ENCODE assay signal across 8 cellular contexts in genomic region chr17:64641499-64641898, GRCh38. TPM values are rescaled to one million over a fixed set of nuclear protein-coding genes. Genes with fewer than 3 reads are reported as not detected.
A peak's percentile ranks its signal among the peaks of the same experiment; 100 is the strongest.
DNase-seq lines count a peak whose midpoint lies in the region; ATAC-seq and TF ChIP-seq lines count a peak whose summit lies in the region.

No MANE protein-coding gene starts in this region.

- no peak overlapping the region for H3K56ac ChIP-seq in mesendoderm (ENCODE audit: low read length)

- no peaks in the 10 kb centered on the region for H3K27me3 ChIP-seq in mesendoderm (ENCODE audit: insufficient read depth, low read length, poor library complexity)

- H4K5ac ChIP-seq in mesendoderm (ENCODE audit: low read length), result no peak overlapping the region

- no peaks in the 10 kb centered on the region for H3K36me3 ChIP-seq in mesendoderm (ENCODE audit: control insufficient read depth, insufficient read depth, low read length)

- DNase-seq in LHCN-M2 (ENCODE audit: low read depth) (peak; percentile 93), cerebellar cortex (ENCODE audit: low spot score) (peak; percentile 30), mesendoderm (peak; percentile 37), KBM-7 (no peak), NCI-H1436 (lab: John Stamatoyannopoulos, UW) (no peak)

- H2AK5ac ChIP-seq in mesendoderm (ENCODE audit: low read length), result no peak overlapping the region

- H3K4me3 ChIP-seq in mesendoderm (ENCODE audit: low read length), result no peak overlapping the region

- H2BK120ac ChIP-seq in mesendoderm (ENCODE audit: low read depth, low read length), result no peak overlapping the region

- peak overlapping the region; percentile 26 for H3K27ac ChIP-seq in C4-2B
- H3K27ac ChIP-seq in mesendoderm (ENCODE audit: low read depth, low read length), result no peak overlapping the region

- H3K9ac ChIP-seq in mesendoderm (ENCODE audit: low read length), result no peak overlapping the region

- no peak overlapping the region for H3K23ac ChIP-seq in mesendoderm (ENCODE audit: low read length)

- no peak overlapping the region for H3K4ac ChIP-seq in mesendoderm (ENCODE audit: low read depth, low read length)

- no peak overlapping the region for H2BK15ac ChIP-seq in mesendoderm (replicated peaks; ENCODE audit: low read depth)

- no peak overlapping the region for H3K4me2 ChIP-seq in mesendoderm (ENCODE audit: low read length)

- H3K18ac ChIP-seq in mesendoderm (ENCODE audit: low read length), result no peak overlapping the region

- H3K4me1 ChIP-seq in mesendoderm (ENCODE audit: control insufficient read depth, low read depth, low read length), result no peaks in the 10 kb centered on the region

- in situ Hi-C loops in KBM-7 (cut with MboI; ENCODE audit: low pct_unique_long_range_greater_than_20kb, low sequenced_read_pairs), result no loop called here

- H3K79me1 ChIP-seq in mesendoderm (ENCODE audit: low read length), result peaks cover 3% of the 10 kb centered on the region

- H2BK5ac ChIP-seq in mesendoderm (ENCODE audit: low read length), result no peak overlapping the region

- no peak for TF ChIP-seq CTCF in C4-2B (conservative IDR thresholded peaks at IDR 0.05)

- H4K8ac ChIP-seq in mesendoderm (ENCODE audit: low read depth, low read length), result no peak overlapping the region

- WGBS in mesendoderm (ENCODE audit: extremely low coverage, insufficient coverage, low lambda C conversion rate), result no CpG with 5 or more reads among the region's 2 CpGs

- ATAC-seq in HG02763 (IDR thresholded peaks at IDR 0.05; ENCODE audit: unreplicated experiment) (no peak), GM19463 (IDR thresholded peaks at IDR 0.05; ENCODE audit: unreplicated experiment) (no peak)

- no peaks in the 10 kb centered on the region for H3K79me2 ChIP-seq in mesendoderm (ENCODE audit: control insufficient read depth, insufficient read depth, low read length)

RNA-seq across cellular contexts. Expression of gene SMURF2, which starts 20.6 kb away (rescaled TPM):
- 70.0 and 79.4 TPM in 2 replicates for total RNA-seq in LHCN-M2 (2014; rRNA removed)
- polyA plus RNA-seq in LHCN-M2 (2012), result 48.3 TPM
- 23.1 TPM for polyA plus RNA-seq in mesendoderm (2013, experiment 1 of 2)
- polyA plus RNA-seq in mesendoderm (2013, experiment 2 of 2), result 23.3 TPM

Comparison
In these comparisons a context has a peak if more than half of its experiments do, and no peak if none do; other contexts are left out.
1. DNase-seq: peak in LHCN-M2 (single experiment), cerebellar cortex (single experiment) and mesendoderm (single experiment); none in KBM-7 (single experiment) and NCI-H1436 (single experiment).